Comparison of ENCODE assay signal across 30 cellular contexts in genomic region chr16:56927471-56927870, GRCh38. TPM values are rescaled to one million over a fixed set of nuclear protein-coding genes. Genes with fewer than 3 reads are reported as not detected.
"Had no signal": no experiment of that assay in that cellular context is flagged by ENCODE, and none has a peak within 500 bp of the region (broad histone marks: within the 10 kb centered on the region; RNA-seq: fewer than 3 reads in every experiment).

No MANE protein-coding gene starts in this region.

- H3K36me3 Mint-ChIP-seq: natural killer cell treated with Interleukin-12 subunit alpha and Interleukin-12 subunit beta and Interleukin-15 and Interleukin-18, amount 100 ng/mL, for 72 hours had no signal

- H3K4me3 ChIP-seq: left lung, lower lobe of right lung, mucosa of descending colon, pancreas, prostate gland, skin epidermis, suprapubic skin, thoracic aorta, tibial artery, upper lobe of right lung had no signal

- H3K4me3 Mint-ChIP-seq: naive thymus-derived CD4-positive, alpha-beta T cell; natural killer cell treated with Interleukin-12 subunit alpha and Interleukin-12 subunit beta and Interleukin-15 and Interleukin-18, amount 100 ng/mL, for 72 hours; stimulated activated naive B cell treated with anti-CD40 and anti-IgM and Interleukin-4, amounts not matched to agents 10 μg/mL and 1 μg/mL and 100 μg/mL, for 72 hours had no signal

- FAIRE-seq: keratinocyte, pancreas, urothelium cell line had no signal

- H3K9me3 ChIP-seq: left lung, lower lobe of right lung, mucosa of descending colon, pancreas, prostate gland, suprapubic skin, thoracic aorta, tibial artery, upper lobe of right lung had no signal

- H3K27ac Mint-ChIP-seq: naive thymus-derived CD4-positive, alpha-beta T cell; natural killer cell treated with Interleukin-12 subunit alpha and Interleukin-12 subunit beta and Interleukin-15 and Interleukin-18, amount 100 ng/mL, for 72 hours; stimulated activated naive B cell treated with anti-CD40 and anti-IgM and Interleukin-4, amounts not matched to agents 10 μg/mL and 1 μg/mL and 100 μg/mL, for 72 hours had no signal

- H3K36me3 ChIP-seq: left lung, lower lobe of right lung, pancreas, prostate gland, suprapubic skin, thoracic aorta, tibial artery, upper lobe of right lung had no signal

- H3K27me3 Mint-ChIP-seq: naive thymus-derived CD4-positive, alpha-beta T cell; stimulated activated naive B cell treated with anti-CD40 and anti-IgM and Interleukin-4, amounts not matched to agents 10 μg/mL and 1 μg/mL and 100 μg/mL, for 72 hours had no signal

- DNase-seq: hippocampal formation; kidney glomerular epithelial cell; left colon; left lung; lower lobe of right lung; midbrain; mucosa of descending colon; naive thymus-derived CD4-positive, alpha-beta T cell; pancreas; retina; right cardiac atrium; stimulated activated CD4-positive, alpha-beta T cell treated with anti-CD3 and anti-CD28 coated beads, Interleukin-12 subunit alpha, Interleukin-12 subunit beta, amount 100 ng/mL, for 4 hours; stimulated activated CD4-positive, alpha-beta T cell treated with anti-CD3 and anti-CD28 coated beads, Interleukin-15, amount 100 ng/mL, for 24 hours; stimulated activated CD4-positive, alpha-beta T cell treated with anti-CD3 and anti-CD28 coated beads, Interleukin-2, amount 100 ng/mL, for 24 hours; stimulated activated CD4-positive, alpha-beta T cell treated with anti-CD3 and anti-CD28 coated beads, Interleukin-4, amount 100 ng/mL, for 1 hour; stimulated activated naive B cell treated with anti-CD40 and anti-IgM and Interleukin-4, amounts not matched to agents 10 μg/mL and 1 μg/mL and 100 μg/mL, for 72 hours; stimulated activated naive CD8-positive, alpha-beta T cell treated with anti-CD3 and anti-CD28 coated beads, Interleukin-15, Interleukin-2, amounts not matched to agents 100 U/mL and 50 U/mL, for 24 hours; trophoblast cell; upper lobe of right lung had no signal

- H3K27me3 ChIP-seq: left lung, pancreas, suprapubic skin, tibial artery, upper lobe of right lung had no signal

- H3K27ac ChIP-seq: left lung, lower lobe of right lung, pancreas, prostate gland, skin epidermis, suprapubic skin, thoracic aorta, tibial artery, upper lobe of right lung had no signal

- H3K9me3 Mint-ChIP-seq: naive thymus-derived CD4-positive, alpha-beta T cell; natural killer cell treated with Interleukin-12 subunit alpha and Interleukin-12 subunit beta and Interleukin-15 and Interleukin-18, amount 100 ng/mL, for 72 hours had no signal

- ATAC-seq: left colon; left lung; lower lobe of right lung; mucosa of descending colon; naive thymus-derived CD4-positive, alpha-beta T cell; natural killer cell treated with Interleukin-12 subunit alpha and Interleukin-12 subunit beta and Interleukin-15 and Interleukin-18, amount 100 ng/mL, for 72 hours; pancreas; right cardiac atrium; sciatic nerve; stimulated activated naive B cell treated with anti-CD40 and anti-IgM and Interleukin-4, amounts not matched to agents 10 μg/mL and 1 μg/mL and 100 μg/mL, for 72 hours; stimulated activated naive CD8-positive, alpha-beta T cell treated with anti-CD3 and anti-CD28 coated beads, Interleukin-15, Interleukin-2, amounts not matched to agents 100 U/mL and 50 U/mL, for 24 hours; upper lobe of right lung had no signal

- H3K4me1 ChIP-seq: prostate gland had no signal

RNA-seq across cellular contexts. Expression of gene CETP, which starts 34.3 kb away (rescaled TPM):
- total RNA-seq: myocyte; naive thymus-derived CD4-positive, alpha-beta T cell; natural killer cell treated with Interleukin-12 subunit alpha and Interleukin-12 subunit beta and Interleukin-15 and Interleukin-18, amount 100 ng/mL, for 72 hours; thoracic aorta had no signal
- polyA plus RNA-seq: keratinocyte, neural cell had no signal
